Comparison of ENCODE assay signal across 8 cellular contexts in the genomic region with DNA sequence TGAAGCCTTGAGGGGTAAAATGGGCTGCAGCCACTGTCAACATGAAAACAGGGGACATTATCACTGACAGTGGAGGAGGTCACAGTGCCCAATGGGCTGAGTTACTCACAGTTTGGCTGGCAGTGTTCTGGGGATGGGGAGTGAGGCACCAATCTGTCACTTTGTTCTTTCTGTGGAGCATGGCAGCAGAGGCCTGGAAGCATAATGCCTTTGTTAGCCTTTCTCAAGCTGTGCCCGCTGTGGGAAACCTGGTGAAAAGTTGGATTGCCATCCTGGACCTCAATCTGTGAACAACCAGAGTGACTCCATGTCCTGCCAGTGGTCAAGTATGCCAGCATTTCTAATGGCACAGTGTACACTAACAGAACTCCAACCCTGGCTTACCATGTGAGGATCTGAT.
"Had no signal": no experiment of that assay in that cellular context is flagged by ENCODE, and none has a peak within 500 bp of the region (broad histone marks: within the 10 kb centered on the region; RNA-seq: fewer than 3 reads in every experiment).

No MANE protein-coding gene starts in this region.

- H3K9me3 Mint-ChIP-seq: HFFc6 had no signal

- H3K27ac Mint-ChIP-seq: HFFc6 had no signal

- ATAC-seq: HCT116, K562 had no signal

- H3K9ac ChIP-seq: GM23248 had no signal

- H3K4me3 Mint-ChIP-seq: HFFc6 had no signal

- H3K9me3 ChIP-seq: HAP-1 had no signal

- H3K27ac ChIP-seq: GM23248 had no signal

- H3K4me3 ChIP-seq: GM23248, HAP-1, K562 had no signal

- H3K36me3 ChIP-seq: HAP-1 had no signal

- DNase-seq: GM23248, GOT3, H7, HFFc6, IMR-90 had no signal
